In the genomic region with DNA sequence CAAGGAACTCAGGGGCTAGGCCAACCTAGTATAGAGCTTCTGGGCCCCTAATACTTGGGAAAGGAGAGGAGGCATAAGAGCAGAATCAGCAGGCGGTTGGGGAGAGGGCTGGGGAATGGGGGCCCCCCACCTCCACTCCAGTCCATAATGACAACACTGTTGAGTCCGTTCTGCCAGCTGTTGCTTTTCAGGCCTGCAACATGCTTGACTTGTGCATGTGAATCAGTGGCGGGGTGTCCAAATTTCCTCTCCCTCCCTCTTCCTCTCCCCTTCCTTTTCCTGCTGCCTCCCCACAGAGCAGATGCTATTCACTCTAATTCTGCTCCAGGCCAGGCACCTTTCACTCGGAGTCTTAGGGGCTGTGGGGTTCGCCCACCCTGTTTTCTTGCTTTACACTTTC, we compare ENCODE assay signal across 14 cellular contexts. TPM values are rescaled to one million over a fixed set of nuclear protein-coding genes. Genes with fewer than 3 reads are reported as not detected.
DNase-seq lines count a peak whose midpoint lies in the region; ATAC-seq and TF ChIP-seq lines count a peak whose summit lies in the region.
"Had no signal": no experiment of that assay in that cellular context is flagged by ENCODE, and none has a peak within 500 bp of the region (broad histone marks: within the 10 kb centered on the region; RNA-seq: fewer than 3 reads in every experiment).

No MANE protein-coding gene starts in this region.

- no peaks in the 10 kb centered on the region for H3K4me1 Mint-ChIP-seq in activated T-cell treated with anti-CD3 and anti-CD28 coated beads, Interleukin-2, amount 50 U/mL, for 24 hours (ENCODE audit: low read depth)
- no peaks in the 10 kb centered on the region for H3K4me1 Mint-ChIP-seq in activated T-cell treated with anti-CD3 and anti-CD28 coated beads, Interleukin-2, amount 50 U/mL, for 72 hours (ENCODE audit: low read depth)
- H3K4me1 Mint-ChIP-seq: IgD-negative memory B cell had no signal

- H3K4me3 Mint-ChIP-seq in activated T-cell treated with anti-CD3 and anti-CD28 coated beads, Interleukin-2, amount 50 U/mL, for 24 hours, result no peak overlapping the region
- H3K4me3 Mint-ChIP-seq in activated T-cell treated with anti-CD3 and anti-CD28 coated beads, Interleukin-2, amount 50 U/mL, for 72 hours, result no peak overlapping the region
- H3K4me3 Mint-ChIP-seq: IgD-negative memory B cell had no signal

- H3K9me3 ChIP-seq in gastroesophageal sphincter (no peaks in the 10 kb centered on the region), vagina (no peaks in the 10 kb centered on the region), SJCRH30 (replicated peaks) (no peaks in the 10 kb centered on the region)
- H3K9me3 ChIP-seq: Caco-2 had no signal

- no peaks in the 10 kb centered on the region for H3K27me3 Mint-ChIP-seq in activated T-cell treated with anti-CD3 and anti-CD28 coated beads, Interleukin-2, amount 50 U/mL, for 24 hours
- no peaks in the 10 kb centered on the region for H3K27me3 Mint-ChIP-seq in activated T-cell treated with anti-CD3 and anti-CD28 coated beads, Interleukin-2, amount 50 U/mL, for 72 hours (ENCODE audit: low read depth)
- H3K27me3 Mint-ChIP-seq: IgD-negative memory B cell had no signal

- H3K4me1 ChIP-seq in gastroesophageal sphincter (peaks cover 0 to 48% (median 17%) of the 10 kb centered on the region in 3 donors), vagina (no peaks in the 10 kb centered on the region), SJCRH30 (no peaks in the 10 kb centered on the region)
- H3K4me1 ChIP-seq: Caco-2 had no signal

- no peak for ATAC-seq in activated T-cell treated with anti-CD3 and anti-CD28 coated beads, Interleukin-2, amount 50 U/mL, for 72 hours (replicated peaks in 1 of 2)
- ATAC-seq in gastroesophageal sphincter (peak; percentile 54), HG03460 (IDR thresholded peaks at IDR 0.05; ENCODE audit: unreplicated experiment) (no peak), GM18502 (IDR thresholded peaks at IDR 0.05; ENCODE audit: poor library complexity, unreplicated experiment) (no peak)
- ATAC-seq: PC-3 had no signal

- peak overlapping the region in 3 of 4 donors; percentile 25 to 51 (median 31) for H3K27ac ChIP-seq in gastroesophageal sphincter
- peak overlapping the region; percentile 53 for H3K27ac ChIP-seq in vagina
- H3K27ac ChIP-seq in SJCRH30, result no peak overlapping the region

- H3K27me3 ChIP-seq in gastroesophageal sphincter, result no peaks in the 10 kb centered on the region
- no peaks in the 10 kb centered on the region for H3K27me3 ChIP-seq in vagina
- no peaks in the 10 kb centered on the region for H3K27me3 ChIP-seq in SJCRH30

- TF ChIP-seq POLR2A in gastroesophageal sphincter (IDR thresholded peaks at IDR 0.05) (no peak), vagina (IDR thresholded peaks at IDR 0.05) (no peak)

- no peak for TF ChIP-seq EP300 in gastroesophageal sphincter (IDR thresholded peaks at IDR 0.05)

- H3K4me3 ChIP-seq in cardiac fibroblast (replicated peaks in 1 of 2; ENCODE audit: low read depth in 2 of 2, low read length in 2 of 2), result no peak overlapping the region
- H3K4me3 ChIP-seq in gastroesophageal sphincter, result no peak overlapping the region
- no peak overlapping the region for H3K4me3 ChIP-seq in vagina
- no peak overlapping the region for H3K4me3 ChIP-seq in SJCRH30

- TF ChIP-seq CTCF in cardiac fibroblast (IDR thresholded peaks at IDR 0.05; ENCODE audit: low read depth, low read length), result no peak
- TF ChIP-seq CTCF in gastroesophageal sphincter (IDR thresholded peaks at IDR 0.05), result no peak
- TF ChIP-seq CTCF in vagina (IDR thresholded peaks at IDR 0.05), result no peak

- WGBS in gastroesophageal sphincter (ENCODE audit: low coverage in 1 of 2), 2 donors, result 46 to 76% methylated on average over 2 to 4 of the region's 5 CpGs

- intact Hi-C loops in vagina (cut with DNase I), result no loop called here

- H3K36me3 Mint-ChIP-seq in activated T-cell treated with anti-CD3 and anti-CD28 coated beads, Interleukin-2, amount 50 U/mL, for 24 hours (ENCODE audit: low read depth), result peaks cover 59% of the 10 kb centered on the region
- H3K36me3 Mint-ChIP-seq in activated T-cell treated with anti-CD3 and anti-CD28 coated beads, Interleukin-2, amount 50 U/mL, for 72 hours (ENCODE audit: insufficient read depth in 2 of 2), result no peaks in the 10 kb centered on the region

- DNase-seq in activated T-cell treated with anti-CD3 and anti-CD28 coated beads, Interleukin-2, amount 50 U/mL, for 24 hours, result no peak
- no peak for DNase-seq in activated T-cell treated with anti-CD3 and anti-CD28 coated beads, Interleukin-2, amount 50 U/mL, for 72 hours
- DNase-seq in cardiac fibroblast (ENCODE audit: low read depth in 2 of 2) (peak; percentile 43 to 56), vagina (ENCODE audit: extremely low spot score in 2 of 2) (no peak), SJCRH30 (no peak)
- DNase-seq: NCI-H2029 treated with DMSO at 0.1 percent for 48 hours, NCI-H510A, PC-3 had no signal

- no peaks in the 10 kb centered on the region for H3K9me3 Mint-ChIP-seq in activated T-cell treated with anti-CD3 and anti-CD28 coated beads, Interleukin-2, amount 50 U/mL, for 24 hours
- H3K9me3 Mint-ChIP-seq in activated T-cell treated with anti-CD3 and anti-CD28 coated beads, Interleukin-2, amount 50 U/mL, for 72 hours, result no peaks in the 10 kb centered on the region
- H3K9me3 Mint-ChIP-seq: H9, IgD-negative memory B cell had no signal

- H3K27ac Mint-ChIP-seq in activated T-cell treated with anti-CD3 and anti-CD28 coated beads, Interleukin-2, amount 50 U/mL, for 24 hours, result peak overlapping the region; percentile 29
- H3K27ac Mint-ChIP-seq in activated T-cell treated with anti-CD3 and anti-CD28 coated beads, Interleukin-2, amount 50 U/mL, for 72 hours, result no peak overlapping the region
- H3K27ac Mint-ChIP-seq: IgD-negative memory B cell had no signal

- H3K36me3 ChIP-seq in gastroesophageal sphincter (peaks cover 0 to 81% of the 10 kb centered on the region in 2 donors), vagina (peaks cover 0 to 7% of the 10 kb centered on the region in 2 donors), SJCRH30 (no peaks in the 10 kb centered on the region)

RNA-seq across cellular contexts. Expression of a gene that starts 31.7 kb away (rescaled TPM):
- total RNA-seq in activated T-cell treated with anti-CD3 and anti-CD28 coated beads, Interleukin-2, amount 50 U/mL, for 72 hours, result 10 to 100 TPM; 40.8 to 57.5 TPM
- 10 to 100 TPM; 32.9 to 58.6 (median 47.4) TPM for total RNA-seq in gastroesophageal sphincter
- 60.2 TPM for total RNA-seq in vagina
- 10.6 and 12.0 TPM in 2 replicates for total RNA-seq in SJCRH30 (2014; rRNA removed; shearing (Covaris generic))

RNA-seq across cellular contexts. Expression of a gene that starts 31.8 kb away (rescaled TPM):
- 10 to 100 TPM; 23.8 to 24.3 TPM for total RNA-seq in activated T-cell treated with anti-CD3 and anti-CD28 coated beads, Interleukin-2, amount 50 U/mL, for 72 hours
- 10 to 100 TPM; 11.8 to 12.7 (median 12.3) TPM for total RNA-seq in gastroesophageal sphincter
- 28.5 TPM for total RNA-seq in vagina
- total RNA-seq in SJCRH30 (2014; rRNA removed; shearing (Covaris generic)), result 8.7 and 10.1 TPM in 2 replicates

RNA-seq across cellular contexts. Expression of a gene that starts 32.8 kb away (rescaled TPM):
- total RNA-seq in activated T-cell treated with anti-CD3 and anti-CD28 coated beads, Interleukin-2, amount 50 U/mL, for 72 hours, result 10 to 100 TPM; 36.4 to 38.2 TPM
- total RNA-seq in gastroesophageal sphincter, result 10 to 100 TPM; 25.0 to 58.3 (median 46.5) TPM
- total RNA-seq in vagina, result 17.7 TPM
- total RNA-seq in SJCRH30 (2014; rRNA removed; shearing (Covaris generic)), result 31.9 and 33.6 TPM in 2 replicates

Comparison
In these comparisons a context has a peak if more than half of its experiments do, and no peak if none do; other contexts are left out.
1. DNase-seq: peak in cardiac fibroblast (2 of 2); none in activated T-cell treated with anti-CD3 and anti-CD28 coated beads, Interleukin-2, amount 50 U/mL, for 24 hours (single experiment), activated T-cell treated with anti-CD3 and anti-CD28 coated beads, Interleukin-2, amount 50 U/mL, for 72 hours (0 of 2), vagina (0 of 2) and SJCRH30 (0 of 2).